In the genomic region with DNA sequence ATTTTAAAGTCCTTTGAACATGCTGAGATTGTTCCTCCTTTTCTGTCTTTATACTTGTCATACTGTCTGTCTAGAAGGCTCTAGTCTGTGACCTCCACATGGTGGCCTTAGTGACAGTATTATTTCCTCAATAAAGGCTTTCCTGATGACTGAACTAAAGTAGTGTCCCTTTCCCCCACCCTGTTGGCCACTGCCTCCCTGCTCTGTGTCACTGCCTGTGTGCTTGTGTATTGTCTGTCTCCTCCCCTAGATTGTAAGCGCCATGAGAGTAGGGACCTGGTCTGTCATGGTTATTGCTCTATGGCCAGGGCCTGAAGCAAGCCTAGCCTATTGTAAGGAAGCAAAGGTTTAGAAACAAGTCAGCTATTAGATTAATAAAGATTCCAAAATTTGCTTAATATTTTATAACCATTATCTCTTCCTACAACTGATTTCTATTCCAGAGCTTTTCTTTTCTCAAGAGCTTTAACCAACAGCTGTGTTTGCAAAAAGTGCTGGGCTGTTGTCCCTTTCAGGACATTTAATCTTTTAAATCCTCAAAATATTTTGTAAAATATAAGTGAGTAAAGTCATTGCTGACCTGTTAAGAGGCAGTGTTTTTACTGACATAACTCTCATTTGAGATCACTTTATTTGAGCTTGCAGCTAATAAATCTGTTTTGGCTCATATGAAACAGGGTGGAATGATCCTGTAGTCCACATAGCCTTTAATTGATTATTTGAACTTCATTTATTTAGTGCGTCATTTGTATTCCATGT, we compare ENCODE assay signal across 31 cellular contexts.
"Had no signal": no experiment of that assay in that cellular context is flagged by ENCODE, and none has a peak within 500 bp of the region (broad histone marks: within the 10 kb centered on the region; RNA-seq: fewer than 3 reads in every experiment).

No MANE protein-coding gene starts in this region.

- H3K4me1 ChIP-seq: adrenal gland, body of pancreas, breast epithelium had no signal

- H3K27me3 Mint-ChIP-seq: activated CD4-positive, alpha-beta memory T cell treated with anti-CD3 and anti-CD28 coated beads, Interleukin-2, amount 10 ng/mL, durations not matched to agents 7 days and 5 days; activated CD8-positive, alpha-beta memory T cell treated with anti-CD3 and anti-CD28 coated beads, Interleukin-2, amount 10 ng/mL, durations not matched to agents 7 days and 5 days had no signal

- H3K9me3 ChIP-seq: adrenal gland, body of pancreas, breast epithelium, SJCRH30 had no signal

- H3K9me3 Mint-ChIP-seq: activated CD4-positive, alpha-beta memory T cell treated with anti-CD3 and anti-CD28 coated beads, Interleukin-2, amount 10 ng/mL, durations not matched to agents 7 days and 5 days had no signal

- ATAC-seq: activated CD8-positive, alpha-beta memory T cell treated with anti-CD3 and anti-CD28 coated beads, Interleukin-2, amount 10 ng/mL, durations not matched to agents 7 days and 5 days; body of pancreas; K562; PC-3 had no signal

- H3K36me3 ChIP-seq: adrenal gland, breast epithelium, SJCRH30, WERI-Rb-1 had no signal

- H3K4me3 Mint-ChIP-seq: activated CD4-positive, alpha-beta memory T cell treated with anti-CD3 and anti-CD28 coated beads, Interleukin-2, amount 10 ng/mL, durations not matched to agents 7 days and 5 days; activated CD8-positive, alpha-beta memory T cell treated with anti-CD3 and anti-CD28 coated beads, Interleukin-2, amount 10 ng/mL, durations not matched to agents 7 days and 5 days had no signal

- H3K27ac Mint-ChIP-seq: activated CD4-positive, alpha-beta memory T cell treated with anti-CD3 and anti-CD28 coated beads, Interleukin-2, amount 10 ng/mL, durations not matched to agents 7 days and 5 days; activated CD8-positive, alpha-beta memory T cell treated with anti-CD3 and anti-CD28 coated beads, Interleukin-2, amount 10 ng/mL, durations not matched to agents 7 days and 5 days had no signal

- H3K4me1 Mint-ChIP-seq: activated CD4-positive, alpha-beta memory T cell treated with anti-CD3 and anti-CD28 coated beads, Interleukin-2, amount 10 ng/mL, durations not matched to agents 7 days and 5 days; activated CD8-positive, alpha-beta memory T cell treated with anti-CD3 and anti-CD28 coated beads, Interleukin-2, amount 10 ng/mL, durations not matched to agents 7 days and 5 days had no signal

- H3K4me3 ChIP-seq: adrenal gland, body of pancreas, breast epithelium, K562, SJCRH30, SK-N-MC had no signal

- H3K27ac ChIP-seq: adrenal gland, body of pancreas, breast epithelium, RWPE1, SJCRH30, SK-N-MC, WERI-Rb-1 had no signal

- H3K27me3 ChIP-seq: adrenal gland, body of pancreas, breast epithelium, SJCRH30 had no signal

- DNase-seq: activated CD4-positive, alpha-beta memory T cell treated with anti-CD3 and anti-CD28 coated beads, Interleukin-2, amount 10 ng/mL, durations not matched to agents 7 days and 5 days; activated CD4-positive, alpha-beta T cell treated with anti-CD3 and anti-CD28 coated beads for 1 hour; activated CD4-positive, alpha-beta T cell treated with anti-CD3 and anti-CD28 coated beads for 48 hours; activated CD4-positive, CD25-positive, alpha-beta regulatory T cell; activated CD8-positive, alpha-beta memory T cell treated with anti-CD3 and anti-CD28 coated beads for 24 hours; activated CD8-positive, alpha-beta memory T cell treated with anti-CD3 and anti-CD28 coated beads, Interleukin-2, amount 10 ng/mL, durations not matched to agents 7 days and 5 days; activated CD8-positive, alpha-beta memory T cell treated with anti-CD3 and anti-CD28 coated beads, Interleukin-2, amount 50 U/mL, for 48 hours; activated effector memory CD4-positive, alpha-beta T cell treated with anti-CD3 and anti-CD28 coated beads, Interleukin-2, amount 50 U/mL, for 16 hours; activated naive CD4-positive, alpha-beta T cell; activated naive CD4-positive, alpha-beta T cell treated with anti-CD3 and anti-CD28 coated beads, Interleukin-2, amount 50 U/mL, for 16 hours; activated T-cell treated with anti-CD3 and anti-CD28 coated beads, Interleukin-2, amount 50 U/mL, for 48 hours; adrenal gland; body of pancreas; central memory CD4-positive, alpha-beta T cell; NCI-H1105; NCI-H1436; NCI-H1694; NCI-H2029; NCI-H345; NCI-H524 treated with DMSO at 0.1 percent for 48 hours; NCI-H748 treated with DMSO at 0.1 percent for 48 hours; NK-92 treated with Interleukin-12 subunit alpha and Interleukin-12 subunit beta, amount 100 ng/mL, for 24 hours; PC-3; SHP77; SJCRH30; T1000; WERI-Rb-1 had no signal
